ENCODE assay signal across 18 cellular contexts in genomic region chr22:22733881-22734373, GRCh38.
DNase-seq lines count a peak whose midpoint lies in the region; ATAC-seq, FAIRE-seq and TF ChIP-seq lines count a peak whose summit lies in the region.
"Had no signal": no experiment of that assay in that cellular context is flagged by ENCODE, and none has a peak within 500 bp of the region (broad histone marks: within the 10 kb centered on the region; RNA-seq: fewer than 3 reads in every experiment).

No MANE protein-coding gene starts in this region.

- no peaks in the 10 kb centered on the region for H3K27me3 ChIP-seq in pancreas

- no peak overlapping the region for H3K4me3 Mint-ChIP-seq in T-helper 2 cell treated with Interferon-gamma antibody and Interleukin-4, amounts not matched to agents 5 μg/mL and 100 μg/mL, for 36 hours
- H3K4me3 Mint-ChIP-seq in dendritic cell treated with granulocyte-macrophage colony-stimulating factor and Interleukin-4, amounts not matched to agents 40 ng/mL and 50 ng/mL, for 4 days = no peak overlapping the region
- H3K4me3 Mint-ChIP-seq in endothelial cell (ENCODE audit: unreplicated experiment) = no peak overlapping the region
- H3K4me3 Mint-ChIP-seq: CD14-positive monocyte; CD8-positive, alpha-beta T cell had no signal

- H3K9me3 Mint-ChIP-seq in T-helper 2 cell treated with Interferon-gamma antibody and Interleukin-4, amounts not matched to agents 5 μg/mL and 100 μg/mL, for 36 hours = no peaks in the 10 kb centered on the region
- no peaks in the 10 kb centered on the region for H3K9me3 Mint-ChIP-seq in dendritic cell treated with granulocyte-macrophage colony-stimulating factor and Interleukin-4, amounts not matched to agents 40 ng/mL and 50 ng/mL, for 4 days
- no peaks in the 10 kb centered on the region for H3K9me3 Mint-ChIP-seq in endothelial cell (ENCODE audit: unreplicated experiment)
- H3K9me3 Mint-ChIP-seq: CD14-positive monocyte; CD8-positive, alpha-beta T cell had no signal

- no peak for FAIRE-seq in pancreas (lab: Jason Lieb, UNC)
- FAIRE-seq: GM12892, H54, HepG2, HTR-8/SVneo had no signal

- intact Hi-C loops in dendritic cell treated with granulocyte-macrophage colony-stimulating factor and Interleukin-4, amounts not matched to agents 40 ng/mL and 50 ng/mL, for 4 days (cut with micrococcal nuclease) = no loop called here
- intact Hi-C loops in pancreas (cut with DNase I) = no loop called here

- no peaks in the 10 kb centered on the region for H3K4me1 ChIP-seq in pancreas
- H3K4me1 ChIP-seq: Caco-2 had no signal

- H3K36me3 ChIP-seq in pancreas = no peaks in the 10 kb centered on the region

- H3K27ac Mint-ChIP-seq in T-helper 2 cell treated with Interferon-gamma antibody and Interleukin-4, amounts not matched to agents 5 μg/mL and 100 μg/mL, for 36 hours = no peak overlapping the region
- H3K27ac Mint-ChIP-seq in dendritic cell treated with granulocyte-macrophage colony-stimulating factor and Interleukin-4, amounts not matched to agents 40 ng/mL and 50 ng/mL, for 4 days = peak overlapping the region; percentile 46
- no peak overlapping the region for H3K27ac Mint-ChIP-seq in endothelial cell (ENCODE audit: unreplicated experiment)
- H3K27ac Mint-ChIP-seq: CD14-positive monocyte had no signal

- WGBS in pancreas, 2 donors = 72 to 73% methylated on average over 7 of the region's 7 CpGs

- H3K36me3 Mint-ChIP-seq in T-helper 2 cell treated with Interferon-gamma antibody and Interleukin-4, amounts not matched to agents 5 μg/mL and 100 μg/mL, for 36 hours (ENCODE audit: low read depth) = no peaks in the 10 kb centered on the region
- no peaks in the 10 kb centered on the region for H3K36me3 Mint-ChIP-seq in dendritic cell treated with granulocyte-macrophage colony-stimulating factor and Interleukin-4, amounts not matched to agents 40 ng/mL and 50 ng/mL, for 4 days (ENCODE audit: low read depth)
- H3K36me3 Mint-ChIP-seq in endothelial cell (ENCODE audit: low read depth, unreplicated experiment) = no peaks in the 10 kb centered on the region
- H3K36me3 Mint-ChIP-seq: CD14-positive monocyte; CD8-positive, alpha-beta T cell had no signal

- no peak overlapping the region for H3K4me3 ChIP-seq in pancreas

- no peak for ATAC-seq in pancreas
- ATAC-seq: CD8-positive, alpha-beta T cell; HCT116; HepG2 had no signal

- peaks cover 11% of the 10 kb centered on the region for H3K27me3 Mint-ChIP-seq in T-helper 2 cell treated with Interferon-gamma antibody and Interleukin-4, amounts not matched to agents 5 μg/mL and 100 μg/mL, for 36 hours (ENCODE audit: low read depth)
- peaks cover 15% of the 10 kb centered on the region for H3K27me3 Mint-ChIP-seq in dendritic cell treated with granulocyte-macrophage colony-stimulating factor and Interleukin-4, amounts not matched to agents 40 ng/mL and 50 ng/mL, for 4 days
- H3K27me3 Mint-ChIP-seq in endothelial cell (ENCODE audit: unreplicated experiment) = peaks cover 3% of the 10 kb centered on the region

- TF ChIP-seq CTCF in pancreas (IDR thresholded peaks at IDR 0.05) (no peak), endothelial cell (IDR thresholded peaks at IDR 0.05; ENCODE audit: unreplicated experiment) (no peak)

- peak; percentile 2 for DNase-seq in T-helper 2 cell treated with Interferon-gamma antibody and Interleukin-4, amounts not matched to agents 5 μg/mL and 100 μg/mL, for 36 hours (ENCODE audit: low spot score)
- DNase-seq in T-helper 2 cell = no peak
- peak; percentile 38 for DNase-seq in islet precursor cell
- DNase-seq in pancreas = no peak
- no peak for DNase-seq in NCI-H1092 treated with DMSO at 0.1 percent for 48 hours (lab: John Stamatoyannopoulos, UW)
- no peak for DNase-seq in endothelial cell (ENCODE audit: low spot score)
- DNase-seq: Caco-2, DND-41, GDM1 had no signal

- peaks cover 14% of the 10 kb centered on the region for H3K4me1 Mint-ChIP-seq in T-helper 2 cell treated with Interferon-gamma antibody and Interleukin-4, amounts not matched to agents 5 μg/mL and 100 μg/mL, for 36 hours (ENCODE audit: low read depth)
- peaks cover 28% of the 10 kb centered on the region for H3K4me1 Mint-ChIP-seq in dendritic cell treated with granulocyte-macrophage colony-stimulating factor and Interleukin-4, amounts not matched to agents 40 ng/mL and 50 ng/mL, for 4 days (ENCODE audit: low read depth)
- H3K4me1 Mint-ChIP-seq in endothelial cell (ENCODE audit: unreplicated experiment) = peaks cover 15% of the 10 kb centered on the region
- H3K4me1 Mint-ChIP-seq: CD14-positive monocyte had no signal

- H3K27ac ChIP-seq in pancreas = no peak overlapping the region
- H3K27ac ChIP-seq: 22Rv1 had no signal

- no peaks in the 10 kb centered on the region for H3K9me3 ChIP-seq in pancreas
- H3K9me3 ChIP-seq: Caco-2 had no signal

Comparison
In these comparisons a context has a peak if more than half of its experiments do, and no peak if none do; other contexts are left out.
1. DNase-seq: peak in T-helper 2 cell treated with Interferon-gamma antibody and Interleukin-4, amounts not matched to agents 5 μg/mL and 100 μg/mL, for 36 hours (single experiment) and islet precursor cell (single experiment); none in T-helper 2 cell (0 of 5), pancreas (0 of 6), NCI-H1092 treated with DMSO at 0.1 percent for 48 hours (single experiment) and endothelial cell (single experiment).